ENCODE assay signal across 2 cellular contexts in the genomic region with DNA sequence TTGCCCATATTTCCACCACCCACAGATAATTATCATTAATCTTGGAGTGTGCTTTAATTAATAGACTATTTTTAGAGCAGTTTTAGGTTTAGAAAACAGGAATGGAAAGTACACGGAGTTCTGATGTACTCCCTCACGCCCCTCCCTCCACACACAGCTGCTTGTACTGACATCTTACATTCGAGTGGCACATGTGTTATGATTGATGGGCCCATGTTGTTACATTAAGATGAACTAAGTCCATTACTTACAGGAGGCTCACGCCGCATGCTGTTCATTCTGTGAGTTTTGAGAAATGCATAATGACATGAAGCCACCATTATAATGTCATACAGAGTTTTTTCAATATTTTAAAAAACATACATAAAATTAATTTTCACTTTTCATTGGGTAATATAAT.
TF ChIP-seq lines count a peak whose summit lies in the region.

No MANE protein-coding gene starts in this region.

TF ChIP-seq in A549, 52 proteins besides CTCF, POLR2A, EP300 and RAD21 (continued from another document):
- TF ChIP-seq, protein P1, sequence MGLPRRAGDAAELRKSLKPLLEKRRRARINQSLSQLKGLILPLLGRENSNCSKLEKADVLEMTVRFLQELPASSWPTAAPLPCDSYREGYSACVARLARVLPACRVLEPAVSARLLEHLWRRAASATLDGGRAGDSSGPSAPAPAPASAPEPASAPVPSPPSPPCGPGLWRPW (IDR thresholded peaks at IDR 0.05) = no peak
- TF ChIP-seq NFE2L2 (conservative IDR thresholded peaks at IDR 0.05; ENCODE audit: low read length) (no peak), POLR2AphosphoS2 (conservative IDR thresholded peaks at IDR 0.05; ENCODE audit: low read length) (no peak), EHF (CRISPR knock-in tag; IDR thresholded peaks at IDR 0.05) (no peak)
- TF ChIP-seq, protein P2, sequence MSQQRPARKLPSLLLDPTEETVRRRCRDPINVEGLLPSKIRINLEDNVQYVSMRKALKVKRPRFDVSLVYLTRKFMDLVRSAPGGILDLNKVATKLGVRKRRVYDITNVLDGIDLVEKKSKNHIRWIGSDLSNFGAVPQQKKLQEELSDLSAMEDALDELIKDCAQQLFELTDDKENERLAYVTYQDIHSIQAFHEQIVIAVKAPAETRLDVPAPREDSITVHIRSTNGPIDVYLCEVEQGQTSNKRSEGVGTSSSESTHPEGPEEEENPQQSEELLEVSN (IDR thresholded peaks at IDR 0.05; ENCODE audit: borderline replicate concordance, low read depth) = no peak
- TF ChIP-seq, protein P3, sequence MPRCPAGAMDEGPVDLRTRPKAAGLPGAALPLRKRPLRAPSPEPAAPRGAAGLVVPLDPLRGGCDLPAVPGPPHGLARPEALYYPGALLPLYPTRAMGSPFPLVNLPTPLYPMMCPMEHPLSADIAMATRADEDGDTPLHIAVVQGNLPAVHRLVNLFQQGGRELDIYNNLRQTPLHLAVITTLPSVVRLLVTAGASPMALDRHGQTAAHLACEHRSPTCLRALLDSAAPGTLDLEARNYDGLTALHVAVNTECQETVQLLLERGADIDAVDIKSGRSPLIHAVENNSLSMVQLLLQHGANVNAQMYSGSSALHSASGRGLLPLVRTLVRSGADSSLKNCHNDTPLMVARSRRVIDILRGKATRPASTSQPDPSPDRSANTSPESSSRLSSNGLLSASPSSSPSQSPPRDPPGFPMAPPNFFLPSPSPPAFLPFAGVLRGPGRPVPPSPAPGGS (IDR thresholded peaks at IDR 0.05) = no peak

TF ChIP-seq in HCT116, 20 proteins besides CTCF, POLR2A, EP300 and RAD21 (continued from another document):
- TF ChIP-seq YY1 (IDR thresholded peaks at IDR 0.05; ENCODE audit: extremely low read depth, insufficient replicate concordance, low read depth, low read length) (no peak), EGR1 (IDR thresholded peaks at IDR 0.05; ENCODE audit: low read depth) (no peak), POLR2AphosphoS5 (IDR thresholded peaks at IDR 0.05; ENCODE audit: low read depth, low read length) (no peak), FOSL1 (IDR thresholded peaks at IDR 0.05; ENCODE audit: low read depth) (no peak), EZH2 (IDR thresholded peaks at IDR 0.05) (no peak), EZH2phosphoT487 (IDR thresholded peaks at IDR 0.05; ENCODE audit: borderline replicate concordance) (no peak), SRF (IDR thresholded peaks at IDR 0.05; ENCODE audit: low read depth) (no peak), CBX3 (IDR thresholded peaks at IDR 0.05; ENCODE audit: low read depth) (no peak), JUND (IDR thresholded peaks at IDR 0.05) (no peak)
- TF ChIP-seq, protein P4, sequence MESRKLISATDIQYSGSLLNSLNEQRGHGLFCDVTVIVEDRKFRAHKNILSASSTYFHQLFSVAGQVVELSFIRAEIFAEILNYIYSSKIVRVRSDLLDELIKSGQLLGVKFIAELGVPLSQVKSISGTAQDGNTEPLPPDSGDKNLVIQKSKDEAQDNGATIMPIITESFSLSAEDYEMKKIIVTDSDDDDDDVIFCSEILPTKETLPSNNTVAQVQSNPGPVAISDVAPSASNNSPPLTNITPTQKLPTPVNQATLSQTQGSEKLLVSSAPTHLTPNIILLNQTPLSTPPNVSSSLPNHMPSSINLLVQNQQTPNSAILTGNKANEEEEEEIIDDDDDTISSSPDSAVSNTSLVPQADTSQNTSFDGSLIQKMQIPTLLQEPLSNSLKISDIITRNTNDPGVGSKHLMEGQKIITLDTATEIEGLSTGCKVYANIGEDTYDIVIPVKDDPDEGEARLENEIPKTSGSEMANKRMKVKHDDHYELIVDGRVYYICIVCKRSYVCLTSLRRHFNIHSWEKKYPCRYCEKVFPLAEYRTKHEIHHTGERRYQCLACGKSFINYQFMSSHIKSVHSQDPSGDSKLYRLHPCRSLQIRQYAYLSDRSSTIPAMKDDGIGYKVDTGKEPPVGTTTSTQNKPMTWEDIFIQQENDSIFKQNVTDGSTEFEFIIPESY (IDR thresholded peaks at IDR 0.05; ENCODE audit: extremely low read depth, insufficient replicate concordance, low read length) = no peak
- TF ChIP-seq, protein P5, sequence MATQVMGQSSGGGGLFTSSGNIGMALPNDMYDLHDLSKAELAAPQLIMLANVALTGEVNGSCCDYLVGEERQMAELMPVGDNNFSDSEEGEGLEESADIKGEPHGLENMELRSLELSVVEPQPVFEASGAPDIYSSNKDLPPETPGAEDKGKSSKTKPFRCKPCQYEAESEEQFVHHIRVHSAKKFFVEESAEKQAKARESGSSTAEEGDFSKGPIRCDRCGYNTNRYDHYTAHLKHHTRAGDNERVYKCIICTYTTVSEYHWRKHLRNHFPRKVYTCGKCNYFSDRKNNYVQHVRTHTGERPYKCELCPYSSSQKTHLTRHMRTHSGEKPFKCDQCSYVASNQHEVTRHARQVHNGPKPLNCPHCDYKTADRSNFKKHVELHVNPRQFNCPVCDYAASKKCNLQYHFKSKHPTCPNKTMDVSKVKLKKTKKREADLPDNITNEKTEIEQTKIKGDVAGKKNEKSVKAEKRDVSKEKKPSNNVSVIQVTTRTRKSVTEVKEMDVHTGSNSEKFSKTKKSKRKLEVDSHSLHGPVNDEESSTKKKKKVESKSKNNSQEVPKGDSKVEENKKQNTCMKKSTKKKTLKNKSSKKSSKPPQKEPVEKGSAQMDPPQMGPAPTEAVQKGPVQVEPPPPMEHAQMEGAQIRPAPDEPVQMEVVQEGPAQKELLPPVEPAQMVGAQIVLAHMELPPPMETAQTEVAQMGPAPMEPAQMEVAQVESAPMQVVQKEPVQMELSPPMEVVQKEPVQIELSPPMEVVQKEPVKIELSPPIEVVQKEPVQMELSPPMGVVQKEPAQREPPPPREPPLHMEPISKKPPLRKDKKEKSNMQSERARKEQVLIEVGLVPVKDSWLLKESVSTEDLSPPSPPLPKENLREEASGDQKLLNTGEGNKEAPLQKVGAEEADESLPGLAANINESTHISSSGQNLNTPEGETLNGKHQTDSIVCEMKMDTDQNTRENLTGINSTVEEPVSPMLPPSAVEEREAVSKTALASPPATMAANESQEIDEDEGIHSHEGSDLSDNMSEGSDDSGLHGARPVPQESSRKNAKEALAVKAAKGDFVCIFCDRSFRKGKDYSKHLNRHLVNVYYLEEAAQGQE (IDR thresholded peaks at IDR 0.05; ENCODE audit: low read depth) = no peak
